ENCODE assay signal across 21 cellular contexts in genomic region chr4:165073346-165073745, GRCh38. TPM values are rescaled to one million over a fixed set of nuclear protein-coding genes. Genes with fewer than 3 reads are reported as not detected.
"Had no signal": no experiment of that assay in that cellular context is flagged by ENCODE, and none has a peak within 500 bp of the region (broad histone marks: within the 10 kb centered on the region; RNA-seq: fewer than 3 reads in every experiment).

No MANE protein-coding gene starts in this region.

RNA-seq across cellular contexts. Expression of gene TRIM75, which starts 19.7 kb away (rescaled TPM):
- total RNA-seq: activated CD4-positive, alpha-beta memory T cell treated with anti-CD3 and anti-CD28 coated beads for 36 hours; activated CD4-positive, alpha-beta T cell treated with anti-CD3 and anti-CD28 coated beads for 36 hours; activated CD4-positive, alpha-beta T cell treated with anti-CD3 and anti-CD28 coated beads, Interleukin-2, amount 10 ng/mL, durations not matched to agents 24 days and 14 days; activated CD8-positive, alpha-beta memory T cell treated with anti-CD3 and anti-CD28 coated beads for 36 hours; activated CD8-positive, alpha-beta memory T cell treated with anti-CD3 and anti-CD28 coated beads, Interleukin-2, amount 10 ng/mL, durations not matched to agents 7 days and 5 days; activated CD8-positive, alpha-beta T cell treated with anti-CD3 and anti-CD28 coated beads, Interleukin-2, amount 10 ng/mL, durations not matched to agents 7 days and 5 days; activated naive CD4-positive, alpha-beta T cell treated with anti-CD3 and anti-CD28 coated beads for 36 hours; activated naive CD8-positive, alpha-beta T cell treated with anti-CD3 and anti-CD28 coated beads for 36 hours; activated T-helper 1 cell treated with anti-CD3 and anti-CD28 coated beads, Interleukin-12 subunit alpha, Interleukin-12 subunit beta, Interleukin-2, Interleukin-4 antibody, amounts not matched to agents 30 ng/mL and 10 ng/mL and 1 ng/mL, durations not matched to agents 14 hours and 24 hours and 36 hours; activated T-helper 2 cell treated with anti-CD3 and anti-CD28 coated beads, Interferon-gamma antibody, Interleukin-2, Interleukin-4, amounts not matched to agents 10 μg/mL and 5 μg/mL and 100 μg/mL, durations not matched to agents 14 hours and 24 hours and 36 hours; adrenal gland; ascending aorta; breast epithelium; cardiac septum; cerebellum; dorsolateral prefrontal cortex; esophagus muscularis mucosa; foreskin keratinocyte; gastrocnemius medialis; T-cell; T-helper 2 cell treated with Interferon-gamma antibody and Interleukin-4, amounts not matched to agents 100 ng/mL and 5 ng/mL, for 36 hours had no signal

RNA-seq across cellular contexts. Expression of gene TRIM60, which starts 41.5 kb away (rescaled TPM):
- total RNA-seq: activated CD4-positive, alpha-beta memory T cell treated with anti-CD3 and anti-CD28 coated beads for 36 hours; activated CD4-positive, alpha-beta T cell treated with anti-CD3 and anti-CD28 coated beads for 36 hours; activated CD4-positive, alpha-beta T cell treated with anti-CD3 and anti-CD28 coated beads, Interleukin-2, amount 10 ng/mL, durations not matched to agents 24 days and 14 days; activated CD8-positive, alpha-beta memory T cell treated with anti-CD3 and anti-CD28 coated beads for 36 hours; activated CD8-positive, alpha-beta memory T cell treated with anti-CD3 and anti-CD28 coated beads, Interleukin-2, amount 10 ng/mL, durations not matched to agents 7 days and 5 days; activated CD8-positive, alpha-beta T cell treated with anti-CD3 and anti-CD28 coated beads, Interleukin-2, amount 10 ng/mL, durations not matched to agents 7 days and 5 days; activated naive CD4-positive, alpha-beta T cell treated with anti-CD3 and anti-CD28 coated beads for 36 hours; activated naive CD8-positive, alpha-beta T cell treated with anti-CD3 and anti-CD28 coated beads for 36 hours; activated T-helper 1 cell treated with anti-CD3 and anti-CD28 coated beads, Interleukin-12 subunit alpha, Interleukin-12 subunit beta, Interleukin-2, Interleukin-4 antibody, amounts not matched to agents 30 ng/mL and 10 ng/mL and 1 ng/mL, durations not matched to agents 14 hours and 24 hours and 36 hours; activated T-helper 2 cell treated with anti-CD3 and anti-CD28 coated beads, Interferon-gamma antibody, Interleukin-2, Interleukin-4, amounts not matched to agents 10 μg/mL and 5 μg/mL and 100 μg/mL, durations not matched to agents 14 hours and 24 hours and 36 hours; adrenal gland; ascending aorta; breast epithelium; cardiac septum; cerebellum; dorsolateral prefrontal cortex; esophagus muscularis mucosa; foreskin keratinocyte; gastrocnemius medialis; T-cell; T-helper 2 cell treated with Interferon-gamma antibody and Interleukin-4, amounts not matched to agents 100 ng/mL and 5 ng/mL, for 36 hours had no signal
